In genomic region chr4:83855044-83855443, GRCh38 we compare ENCODE assay signal across 14 cellular contexts.
DNase-seq lines count a peak whose midpoint lies in the region; ATAC-seq and TF ChIP-seq lines count a peak whose summit lies in the region.
"Had no signal": no experiment of that assay in that cellular context is flagged by ENCODE, and none has a peak within 500 bp of the region (broad histone marks: within the 10 kb centered on the region; RNA-seq: fewer than 3 reads in every experiment).

No MANE protein-coding gene starts in this region.

- DNase-seq in GM23248 = peak; percentile 95
- peak; percentile 93 for DNase-seq in fibroblast of peridontal ligament (ENCODE audit: extremely low read depth)
- DNase-seq in smooth muscle cell (lab: John Stamatoyannopoulos, UW; ENCODE audit: unreplicated experiment) = no peak
- DNase-seq in DMS153 (lab: John Stamatoyannopoulos, UW) = no peak
- DNase-seq in Kasumi-1 (lab: John Stamatoyannopoulos, UW) = no peak
- DNase-seq: activated CD4-positive, alpha-beta T cell treated with anti-CD3 and anti-CD28 coated beads for 4 hours; activated gamma-delta T cell treated with Interleukin-2 at 50 U/mL for 16 hours; DMS79; dorsolateral prefrontal cortex; stimulated activated CD4-positive, alpha-beta T cell treated with anti-CD3 and anti-CD28 coated beads, Interleukin-2, amount 100 ng/mL, for 48 hours had no signal

- H3K9ac ChIP-seq in GM23248 (peak overlapping the region; percentile 50; the same call in 1 of the 2 replicates), smooth muscle cell (ENCODE audit: low read depth) (peak overlapping the region; percentile 38)

- H3F3A ChIP-seq in GM23248 (ENCODE audit: insufficient read depth) (peaks cover 55% of the 10 kb centered on the region), smooth muscle cell (ENCODE audit: low read depth) (no peaks in the 10 kb centered on the region)

- peak; percentile 94 for ATAC-seq in SK-N-SH treated with all-trans-retinoic acid at 6 μM for 48 hours
- ATAC-seq in HG02588 (IDR thresholded peaks at IDR 0.05; ENCODE audit: unreplicated experiment) = no peak

- H3K4me3 ChIP-seq in GM23248 (no peak overlapping the region), smooth muscle cell (no peak overlapping the region)
- H3K4me3 ChIP-seq: dorsolateral prefrontal cortex, SK-N-MC had no signal

- peaks cover 71% of the 10 kb centered on the region for H3K4me1 ChIP-seq in GM23248 (ENCODE audit: insufficient read depth)
- peaks cover 8% of the 10 kb centered on the region for H3K4me1 ChIP-seq in smooth muscle cell (ENCODE audit: low read depth)

- H2AFZ ChIP-seq in GM23248 = peak overlapping the region; percentile 66
- peak overlapping the region; percentile 77 for H2AFZ ChIP-seq in smooth muscle cell (ENCODE audit: low read depth)

- 13 to 17% methylated on average over 6 of the region's 6 CpGs for WGBS in GM23248 (ENCODE audit: low coverage in 1 of 2, low lambda C conversion rate in 2 of 2, missing lambda C conversion rate in 2 of 2), 2 experiments
- 16% methylated on average over 6 of the region's 6 CpGs for whole genome bisulfite sequencing in smooth muscle cell (ENCODE audit: low lambda C conversion rate)

- H3K79me2 ChIP-seq in GM23248 (ENCODE audit: insufficient read depth) = no peaks in the 10 kb centered on the region
- H3K79me2 ChIP-seq in smooth muscle cell (ENCODE audit: low read depth) = no peaks in the 10 kb centered on the region

- H3K27ac ChIP-seq in GM23248 = peak overlapping the region; percentile 92
- peak overlapping the region; percentile 74 for H3K27ac ChIP-seq in smooth muscle cell (ENCODE audit: low read depth)
- H3K27ac ChIP-seq: dorsolateral prefrontal cortex, neutrophil, SK-N-MC had no signal

- H3K4me2 ChIP-seq in GM23248 (ENCODE audit: unreplicated experiment) = peak overlapping the region; percentile 73
- H3K4me2 ChIP-seq in smooth muscle cell = peak overlapping the region; percentile 42

- H3K27me3 ChIP-seq in GM23248 (replicated peaks; ENCODE audit: insufficient read depth) = no peaks in the 10 kb centered on the region
- H3K27me3 ChIP-seq in smooth muscle cell (ENCODE audit: low read depth) = no peaks in the 10 kb centered on the region
- H3K27me3 ChIP-seq: dorsolateral prefrontal cortex, neutrophil had no signal

- H3K9me3 ChIP-seq in GM23248 (ENCODE audit: low read depth) = no peaks in the 10 kb centered on the region
- no peaks in the 10 kb centered on the region for H3K9me3 ChIP-seq in smooth muscle cell (replicated peaks; ENCODE audit: low read depth)
- H3K9me3 ChIP-seq: neutrophil had no signal

- TF ChIP-seq CTCF in smooth muscle cell (IDR thresholded peaks at IDR 0.05; ENCODE audit: borderline replicate concordance, insufficient read depth, poor library complexity, severe bottlenecking) = no peak

- H3K9me2 ChIP-seq in GM23248 (ENCODE audit: insufficient read depth) = no peaks in the 10 kb centered on the region

- H3K36me3 ChIP-seq in GM23248 (ENCODE audit: low read depth) (no peaks in the 10 kb centered on the region), smooth muscle cell (ENCODE audit: low read depth) (no peaks in the 10 kb centered on the region)
- H3K36me3 ChIP-seq: neutrophil had no signal

- no peaks in the 10 kb centered on the region for H4K20me1 ChIP-seq in GM23248 (ENCODE audit: insufficient read depth)
- no peaks in the 10 kb centered on the region for H4K20me1 ChIP-seq in smooth muscle cell (ENCODE audit: low read depth)

- in situ Hi-C loops in GM23248 (cut with MboI) = no loop called here

TF ChIP-seq in SK-N-SH treated with all-trans-retinoic acid at 6 μM for 48 hours, 23 proteins besides CTCF, POLR2A, EP300 and RAD21:
- TF ChIP-seq TCF4 (CRISPR knock-in tag; IDR thresholded peaks at IDR 0.05; ENCODE audit: borderline replicate concordance) (no peak), ZFP3 (CRISPR knock-in tag; IDR thresholded peaks at IDR 0.05) (no peak), ZFP30 (CRISPR knock-in tag; IDR thresholded peaks at IDR 0.05) (no peak), ZNF8 (CRISPR knock-in tag; IDR thresholded peaks at IDR 0.05) (no peak), POU6F1 (CRISPR knock-in tag; IDR thresholded peaks at IDR 0.05; ENCODE audit: borderline replicate concordance, low read depth) (no peak), OSR1 (CRISPR knock-in tag; IDR thresholded peaks at IDR 0.05) (no peak), CSDC2 (CRISPR knock-in tag; IDR thresholded peaks at IDR 0.05) (no peak), GLIS3 (CRISPR knock-in tag; IDR thresholded peaks at IDR 0.05) (no peak), CSRNP3 (CRISPR knock-in tag; IDR thresholded peaks at IDR 0.05) (no peak), CREB5 (CRISPR knock-in tag; IDR thresholded peaks at IDR 0.05; ENCODE audit: low read depth) (no peak), RARB (CRISPR knock-in tag; IDR thresholded peaks at IDR 0.05) (no peak), ZNF565 (CRISPR knock-in tag; conservative IDR thresholded peaks at IDR 0.05; ENCODE audit: low read depth) (no peak), PATZ1 (CRISPR knock-in tag; IDR thresholded peaks at IDR 0.05; ENCODE audit: borderline replicate concordance) (no peak), TOX (CRISPR knock-in tag; IDR thresholded peaks at IDR 0.05; ENCODE audit: borderline replicate concordance) (no peak)

Comparison
In these comparisons a context has a peak if more than half of its experiments do, and no peak if none do; other contexts are left out.
1. DNase-seq: peak in GM23248 (single experiment) and fibroblast of peridontal ligament (single experiment); none in smooth muscle cell (single experiment), DMS153 (single experiment) and Kasumi-1 (0 of 2).